ENCODE assay signal across 2 cellular contexts in the genomic region with DNA sequence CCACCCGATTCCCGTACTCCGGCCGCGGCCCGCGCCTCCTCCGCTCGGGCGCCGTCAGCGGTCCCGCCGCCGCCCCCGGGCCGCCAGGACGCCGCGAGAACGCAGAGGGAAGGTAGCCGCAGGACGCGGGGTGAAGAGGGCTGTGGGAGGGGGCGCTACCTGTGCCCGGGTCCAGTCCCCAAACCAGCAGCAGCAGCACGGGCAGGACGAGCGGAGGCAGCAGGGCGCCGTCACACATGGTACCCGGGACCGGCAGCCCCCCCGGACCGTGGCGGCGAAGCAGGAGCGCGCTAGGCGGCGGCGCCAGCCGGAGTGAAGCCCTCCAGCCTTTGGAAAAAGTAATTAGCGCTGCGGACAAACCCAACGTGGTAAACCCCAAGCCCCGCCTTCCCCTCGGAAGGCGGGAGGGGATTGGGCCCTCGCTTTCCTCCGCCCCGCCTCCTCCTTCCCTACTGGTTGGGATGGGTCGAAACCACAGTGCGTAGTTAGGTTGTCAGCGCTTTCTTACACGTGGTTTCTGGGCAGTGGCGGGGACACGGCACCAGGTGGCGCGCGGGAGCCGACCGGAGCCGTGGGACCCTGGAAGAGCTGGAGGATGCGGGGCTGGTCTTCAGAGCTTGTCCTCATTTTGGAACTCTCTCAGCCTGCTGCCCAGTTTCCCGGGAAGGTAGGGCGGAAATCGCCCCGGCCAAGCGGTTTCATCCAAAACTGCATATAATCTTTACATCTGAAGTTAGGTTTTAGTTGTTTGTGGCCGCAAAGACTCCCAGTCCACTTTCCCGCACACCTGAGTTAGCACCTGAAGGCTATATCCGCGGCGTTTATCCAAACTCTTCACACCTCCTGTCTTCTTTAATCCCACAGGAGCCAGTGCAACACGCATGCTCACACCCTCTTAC.
TF ChIP-seq lines count a peak whose summit lies in the region.

A gene with protein sequence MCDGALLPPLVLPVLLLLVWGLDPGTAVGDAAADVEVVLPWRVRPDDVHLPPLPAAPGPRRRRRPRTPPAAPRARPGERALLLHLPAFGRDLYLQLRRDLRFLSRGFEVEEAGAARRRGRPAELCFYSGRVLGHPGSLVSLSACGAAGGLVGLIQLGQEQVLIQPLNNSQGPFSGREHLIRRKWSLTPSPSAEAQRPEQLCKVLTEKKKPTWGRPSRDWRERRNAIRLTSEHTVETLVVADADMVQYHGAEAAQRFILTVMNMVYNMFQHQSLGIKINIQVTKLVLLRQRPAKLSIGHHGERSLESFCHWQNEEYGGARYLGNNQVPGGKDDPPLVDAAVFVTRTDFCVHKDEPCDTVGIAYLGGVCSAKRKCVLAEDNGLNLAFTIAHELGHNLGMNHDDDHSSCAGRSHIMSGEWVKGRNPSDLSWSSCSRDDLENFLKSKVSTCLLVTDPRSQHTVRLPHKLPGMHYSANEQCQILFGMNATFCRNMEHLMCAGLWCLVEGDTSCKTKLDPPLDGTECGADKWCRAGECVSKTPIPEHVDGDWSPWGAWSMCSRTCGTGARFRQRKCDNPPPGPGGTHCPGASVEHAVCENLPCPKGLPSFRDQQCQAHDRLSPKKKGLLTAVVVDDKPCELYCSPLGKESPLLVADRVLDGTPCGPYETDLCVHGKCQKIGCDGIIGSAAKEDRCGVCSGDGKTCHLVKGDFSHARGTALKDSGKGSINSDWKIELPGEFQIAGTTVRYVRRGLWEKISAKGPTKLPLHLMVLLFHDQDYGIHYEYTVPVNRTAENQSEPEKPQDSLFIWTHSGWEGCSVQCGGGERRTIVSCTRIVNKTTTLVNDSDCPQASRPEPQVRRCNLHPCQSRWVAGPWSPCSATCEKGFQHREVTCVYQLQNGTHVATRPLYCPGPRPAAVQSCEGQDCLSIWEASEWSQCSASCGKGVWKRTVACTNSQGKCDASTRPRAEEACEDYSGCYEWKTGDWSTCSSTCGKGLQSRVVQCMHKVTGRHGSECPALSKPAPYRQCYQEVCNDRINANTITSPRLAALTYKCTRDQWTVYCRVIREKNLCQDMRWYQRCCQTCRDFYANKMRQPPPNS (minus strand): TSS at position 314 of the 899 bp plus-strand sequence. CDS start 76 bp downstream, at position 238.

TF ChIP-seq in Ishikawa, 13 proteins besides CTCF, POLR2A, EP300 and RAD21 (continued from another document):
- TF ChIP-seq, protein P1, sequence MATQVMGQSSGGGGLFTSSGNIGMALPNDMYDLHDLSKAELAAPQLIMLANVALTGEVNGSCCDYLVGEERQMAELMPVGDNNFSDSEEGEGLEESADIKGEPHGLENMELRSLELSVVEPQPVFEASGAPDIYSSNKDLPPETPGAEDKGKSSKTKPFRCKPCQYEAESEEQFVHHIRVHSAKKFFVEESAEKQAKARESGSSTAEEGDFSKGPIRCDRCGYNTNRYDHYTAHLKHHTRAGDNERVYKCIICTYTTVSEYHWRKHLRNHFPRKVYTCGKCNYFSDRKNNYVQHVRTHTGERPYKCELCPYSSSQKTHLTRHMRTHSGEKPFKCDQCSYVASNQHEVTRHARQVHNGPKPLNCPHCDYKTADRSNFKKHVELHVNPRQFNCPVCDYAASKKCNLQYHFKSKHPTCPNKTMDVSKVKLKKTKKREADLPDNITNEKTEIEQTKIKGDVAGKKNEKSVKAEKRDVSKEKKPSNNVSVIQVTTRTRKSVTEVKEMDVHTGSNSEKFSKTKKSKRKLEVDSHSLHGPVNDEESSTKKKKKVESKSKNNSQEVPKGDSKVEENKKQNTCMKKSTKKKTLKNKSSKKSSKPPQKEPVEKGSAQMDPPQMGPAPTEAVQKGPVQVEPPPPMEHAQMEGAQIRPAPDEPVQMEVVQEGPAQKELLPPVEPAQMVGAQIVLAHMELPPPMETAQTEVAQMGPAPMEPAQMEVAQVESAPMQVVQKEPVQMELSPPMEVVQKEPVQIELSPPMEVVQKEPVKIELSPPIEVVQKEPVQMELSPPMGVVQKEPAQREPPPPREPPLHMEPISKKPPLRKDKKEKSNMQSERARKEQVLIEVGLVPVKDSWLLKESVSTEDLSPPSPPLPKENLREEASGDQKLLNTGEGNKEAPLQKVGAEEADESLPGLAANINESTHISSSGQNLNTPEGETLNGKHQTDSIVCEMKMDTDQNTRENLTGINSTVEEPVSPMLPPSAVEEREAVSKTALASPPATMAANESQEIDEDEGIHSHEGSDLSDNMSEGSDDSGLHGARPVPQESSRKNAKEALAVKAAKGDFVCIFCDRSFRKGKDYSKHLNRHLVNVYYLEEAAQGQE (IDR thresholded peaks at IDR 0.05; ENCODE audit: low read depth): no peak
- TF ChIP-seq, protein P2, sequence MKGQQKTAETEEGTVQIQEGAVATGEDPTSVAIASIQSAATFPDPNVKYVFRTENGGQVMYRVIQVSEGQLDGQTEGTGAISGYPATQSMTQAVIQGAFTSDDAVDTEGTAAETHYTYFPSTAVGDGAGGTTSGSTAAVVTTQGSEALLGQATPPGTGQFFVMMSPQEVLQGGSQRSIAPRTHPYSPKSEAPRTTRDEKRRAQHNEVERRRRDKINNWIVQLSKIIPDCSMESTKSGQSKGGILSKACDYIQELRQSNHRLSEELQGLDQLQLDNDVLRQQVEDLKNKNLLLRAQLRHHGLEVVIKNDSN (IDR thresholded peaks at IDR 0.05): peak; percentile 74
- TF ChIP-seq CREB1 (IDR thresholded peaks at IDR 0.05; ENCODE audit: low read depth) (peak; percentile 61), TCF12 (IDR thresholded peaks at IDR 0.05; ENCODE audit: low read depth) (no peak), ZBTB7A (IDR thresholded peaks at IDR 0.05; ENCODE audit: low read depth) (peak; percentile 84; the same call in 1 of the 2 replicates), YY1 (IDR thresholded peaks at IDR 0.05; ENCODE audit: low read depth) (no peak)

TF ChIP-seq in SK-N-SH, 30 proteins besides CTCF, POLR2A, EP300 and RAD21 (continued from another document):
- TF ChIP-seq, protein P3, sequence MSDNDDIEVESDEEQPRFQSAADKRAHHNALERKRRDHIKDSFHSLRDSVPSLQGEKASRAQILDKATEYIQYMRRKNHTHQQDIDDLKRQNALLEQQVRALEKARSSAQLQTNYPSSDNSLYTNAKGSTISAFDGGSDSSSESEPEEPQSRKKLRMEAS (IDR thresholded peaks at IDR 0.05; ENCODE audit: low read depth): peak; percentile 79
- TF ChIP-seq NRF1 (IDR thresholded peaks at IDR 0.05; ENCODE audit: low read depth, low read length) (no peak), YY1 (IDR thresholded peaks at IDR 0.05; ENCODE audit: low read depth) (no peak), FOXM1 (IDR thresholded peaks at IDR 0.05; ENCODE audit: low read depth) (no peak), TEAD4 (IDR thresholded peaks at IDR 0.05; ENCODE audit: borderline replicate concordance, insufficient read depth) (no peak), GATA2 (CRISPR knock-in tag; IDR thresholded peaks at IDR 0.05) (no peak), GABPA (IDR thresholded peaks at IDR 0.05; ENCODE audit: low read depth) (no peak), MXI1 (IDR thresholded peaks at IDR 0.05; ENCODE audit: low read depth, low read length) (peak; percentile 98)
